ENCODE assay signal across 8 cellular contexts in genomic region chrX:149939271-149940014, GRCh38. TPM values are rescaled to one million over a fixed set of nuclear protein-coding genes. Genes with fewer than 3 reads are reported as not detected.
DNase-seq lines count a peak whose midpoint lies in the region; ATAC-seq and TF ChIP-seq lines count a peak whose summit lies in the region.

No MANE protein-coding gene starts in this region.

- H3K9me1 ChIP-seq in IMR-90 (ENCODE audit: insufficient read depth, low read length) = no peaks in the 10 kb centered on the region

- peak overlapping the region; percentile 77 for H3K4me2 ChIP-seq in IMR-90 (ENCODE audit: low read depth, low read length)
- peak overlapping the region; percentile 82 for H3K4me2 ChIP-seq in OCI-LY3 (ENCODE audit: low read length)

- no peaks in the 10 kb centered on the region; a peak in 1 of 4 replicates for H3K79me1 ChIP-seq in IMR-90 (ENCODE audit: low read depth in 1 of 2, low read length in 2 of 2)

- peak overlapping the region; percentile 90 for H2BK5ac ChIP-seq in IMR-90 (ENCODE audit: low read depth, low read length, poor library complexity, severe bottlenecking)

- CTCF ChIA-PET in IMR-90 (lab: Yijun Ruan, JAX) = interaction anchor here (1.1 kb wide), 1 partner anchor 35 kb away, joined by 3 read pairs; no protein-coding TSS in a partner anchor

- WGBS in IMR-90 (ENCODE audit: extremely low coverage in 2 of 2, insufficient read length in 1 of 2), 2 experiments = 42% methylated on average over 10 of the region's 48 CpGs; no CpG with 5 or more reads in 1 of the 2 experiments

- H3K14ac ChIP-seq in IMR-90 (replicated peaks; ENCODE audit: low read depth, low read length) = peak overlapping the region; percentile 78; the same call in 1 of the 2 replicates

- H2BK15ac ChIP-seq in IMR-90 (ENCODE audit: low read depth, low read length) = no peak overlapping the region

- POLR2A ChIA-PET in IMR-90 (lab: Charles Lee; ENCODE audit: unreplicated experiment) = no interaction called here

- ATAC-seq in GM21360 (IDR thresholded peaks at IDR 0.05; ENCODE audit: unreplicated experiment) = peak; percentile 12
- ATAC-seq in IMR-90 (ENCODE audit: low read depth) = peak; percentile 36

- H3K36me3 ChIP-seq in IMR-90 (ENCODE audit: control insufficient read depth, insufficient read depth, low read length) (peaks cover 2% of the 10 kb centered on the region; the same call in 1 of the 2 replicates), OCI-LY3 (replicated peaks; ENCODE audit: low read depth, low read length) (no peaks in the 10 kb centered on the region)

- H3K9me3 ChIP-seq in IMR-90 (ENCODE audit: control insufficient read depth, insufficient read depth, low read length) = no peaks in the 10 kb centered on the region
- H3K9me3 ChIP-seq in OCI-LY3 (ENCODE audit: insufficient read depth, low read length) = no peaks in the 10 kb centered on the region

- peak overlapping the region; percentile 90 for H3K27ac ChIP-seq in IMR-90 (ENCODE audit: insufficient read depth, low read length)
- H3K27ac ChIP-seq in OCI-LY3 (ENCODE audit: low read length) = peak overlapping the region; percentile 77

- H2AK9ac ChIP-seq in IMR-90 (replicated peaks; ENCODE audit: low read depth, low read length, poor library complexity) = peak overlapping the region; percentile 76

- peak overlapping the region; percentile 68 for H3K4me3 ChIP-seq in AG10803 (ENCODE audit: low read length)
- peak overlapping the region; percentile 71 for H3K4me3 ChIP-seq in IMR-90 (ENCODE audit: insufficient read depth, low read depth, low read length)
- peak overlapping the region; percentile 95 for H3K4me3 ChIP-seq in OCI-LY3 (ENCODE audit: low read length)
- peak overlapping the region; percentile 60 for H3K4me3 ChIP-seq in epithelial cell of proximal tubule (ENCODE audit: low read depth, low read length)

- H4K91ac ChIP-seq in IMR-90 (ENCODE audit: insufficient read depth, low read depth, low read length) = peak overlapping the region; percentile 83

- H3K23ac ChIP-seq in IMR-90 (ENCODE audit: low read depth, low read length) = no peak overlapping the region

- dilution Hi-C loops in IMR-90 (cut with HindIII; ENCODE audit: low sequenced_read_pairs, unreplicated experiment) = no loop called here

- H2BK20ac ChIP-seq in IMR-90 (ENCODE audit: low read depth, low read length) = no peak overlapping the region

- peak overlapping the region; percentile 62 for H2BK120ac ChIP-seq in IMR-90 (ENCODE audit: low read depth, low read length)

- H3K9ac ChIP-seq in IMR-90 (ENCODE audit: low read depth, low read length) (peak overlapping the region; percentile 80), OCI-LY3 (ENCODE audit: low read length) (peak overlapping the region; percentile 79)

- no peak overlapping the region for H3K56ac ChIP-seq in IMR-90 (ENCODE audit: extremely low read depth, insufficient read depth, low read length)

- no peak for TF ChIP-seq RAD21 in IMR-90 (IDR thresholded peaks at IDR 0.05; ENCODE audit: low read length)

- in situ Hi-C loops in IMR-90 (cut with MboI; ENCODE audit: low sequenced_read_pairs) = no loop called here

- no peaks in the 10 kb centered on the region for H3K4me1 ChIP-seq in IMR-90 (ENCODE audit: control insufficient read depth, insufficient read depth, low read length)
- peaks cover 10% of the 10 kb centered on the region for H3K4me1 ChIP-seq in OCI-LY3 (ENCODE audit: low read length)

- H4K8ac ChIP-seq in IMR-90 (ENCODE audit: low read depth in 2 of 2, low read length in 2 of 2) = peak overlapping the region in 1 of 2 experiments; percentile 79; a peak in 1 of 4 replicates

- DNase-seq in AG10803 (ENCODE audit: low read depth) (peak; percentile 91), IMR-90 (peak; percentile 87), activated T-cell treated with anti-CD3 and anti-CD28 coated beads for 4 hours (peak; percentile 82), epithelial cell of proximal tubule (ENCODE audit: low read depth) (peak; percentile 31), mucosa of gallbladder (ENCODE audit: low spot score) (peak; percentile 95)
- DNase-seq in stimulated activated CD8-positive, alpha-beta memory T cell treated with anti-CD3 and anti-CD28 coated beads, Interleukin-2, amount 100 ng/mL, for 48 hours (ENCODE audit: low read depth in 2 of 2) = peak; percentile 76 to 81

- H3K4ac ChIP-seq in IMR-90 (ENCODE audit: low read depth, low read length) = peak overlapping the region; percentile 89

- H4K20me1 ChIP-seq in IMR-90 (ENCODE audit: insufficient read depth, low read length) (no peaks in the 10 kb centered on the region), OCI-LY3 (ENCODE audit: insufficient read depth, low read length) (no peaks in the 10 kb centered on the region)

- peak; percentile 82 for TF ChIP-seq POLR2A in IMR-90 (IDR thresholded peaks at IDR 0.05; ENCODE audit: low read depth, low read length)

- peak overlapping the region; percentile 39; the same call in 1 of the 2 replicates for H3K18ac ChIP-seq in IMR-90 (ENCODE audit: low read depth, low read length)

- intact Hi-C loops in IMR-90 (cut with micrococcal nuclease) = loop anchor here (10.0 kb wide), 1 partner anchor 1045 kb away; the partner anchor contains the start of gene HMGB3

- H2AFZ ChIP-seq in IMR-90 (replicated peaks; ENCODE audit: low read length, poor library complexity) (peak overlapping the region; percentile 89), OCI-LY3 (ENCODE audit: low read depth, low read length) (no peak overlapping the region)

- no peak overlapping the region for H2AK5ac ChIP-seq in IMR-90 (ENCODE audit: low read depth, low read length)

- BruUV-seq in IMR-90 (replicated peaks; lab: Mats Ljungman, UMichigan) = no TSS peak

- peaks cover 11% of the 10 kb centered on the region for H3K79me2 ChIP-seq in OCI-LY3 (ENCODE audit: low read length)

- TF ChIP-seq CTCF in AG10803 (conservative IDR thresholded peaks at IDR 0.05; ENCODE audit: low read length) (no peak), IMR-90 (conservative IDR thresholded peaks at IDR 0.05; ENCODE audit: low read depth, low read length) (no peak), OCI-LY3 (IDR thresholded peaks at IDR 0.05; ENCODE audit: low read depth, low read length) (no peak), epithelial cell of proximal tubule (conservative IDR thresholded peaks at IDR 0.05; ENCODE audit: low read depth, low read length) (no peak)

- no peak overlapping the region; the same call in 1 of the 2 replicates for H4K5ac ChIP-seq in IMR-90 (ENCODE audit: low read depth, low read length)

- no peaks in the 10 kb centered on the region for H3K27me3 ChIP-seq in IMR-90 (ENCODE audit: control insufficient read depth, insufficient read depth, low read length)
- no peaks in the 10 kb centered on the region for H3K27me3 ChIP-seq in OCI-LY3 (ENCODE audit: low read depth, low read length)

TF ChIP-seq in IMR-90, 13 proteins besides CTCF, POLR2A, EP300 and RAD21:
- TF ChIP-seq SMC3 (IDR thresholded peaks at IDR 0.05; ENCODE audit: low read depth, low read length) (no peak), USF2 (IDR thresholded peaks at IDR 0.05; ENCODE audit: low read depth, low read length) (no peak), MAFK (IDR thresholded peaks at IDR 0.05; ENCODE audit: low read depth, low read length) (no peak), NFE2L2 (IDR thresholded peaks at IDR 0.05; ENCODE audit: low read depth, low read length) (no peak), CEBPB (IDR thresholded peaks at IDR 0.05; ENCODE audit: low read depth, low read length) (no peak), RFX5 (IDR thresholded peaks at IDR 0.05; ENCODE audit: low read depth, low read length) (no peak), MXI1 (IDR thresholded peaks at IDR 0.05; ENCODE audit: borderline replicate concordance, low read depth, low read length) (no peak), FOS (IDR thresholded peaks at IDR 0.05; ENCODE audit: low read depth, low read length) (no peak), RCOR1 (IDR thresholded peaks at IDR 0.05; ENCODE audit: insufficient replicate concordance, low read length) (no peak), BHLHE40 (IDR thresholded peaks at IDR 0.05; ENCODE audit: low read depth, low read length) (no peak), CHD1 (IDR thresholded peaks at IDR 0.05; ENCODE audit: low read depth, low read length) (no peak)
- TF ChIP-seq, protein P1, sequence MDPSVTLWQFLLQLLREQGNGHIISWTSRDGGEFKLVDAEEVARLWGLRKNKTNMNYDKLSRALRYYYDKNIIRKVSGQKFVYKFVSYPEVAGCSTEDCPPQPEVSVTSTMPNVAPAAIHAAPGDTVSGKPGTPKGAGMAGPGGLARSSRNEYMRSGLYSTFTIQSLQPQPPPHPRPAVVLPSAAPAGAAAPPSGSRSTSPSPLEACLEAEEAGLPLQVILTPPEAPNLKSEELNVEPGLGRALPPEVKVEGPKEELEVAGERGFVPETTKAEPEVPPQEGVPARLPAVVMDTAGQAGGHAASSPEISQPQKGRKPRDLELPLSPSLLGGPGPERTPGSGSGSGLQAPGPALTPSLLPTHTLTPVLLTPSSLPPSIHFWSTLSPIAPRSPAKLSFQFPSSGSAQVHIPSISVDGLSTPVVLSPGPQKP (IDR thresholded peaks at IDR 0.05; ENCODE audit: borderline replicate concordance, low read depth, low read length) = no peak

RNA-seq across cellular contexts. Expression of gene EOLA2, which starts 1.2 kb away (rescaled TPM):
- 22.5 and 23.7 TPM in 2 replicates for total RNA-seq in IMR-90 (2012; rRNA removed)
- polyA plus RNA-seq in IMR-90 (2012; rRNA removed) = 46.5 and 51.4 TPM in 2 replicates
- 24.4 and 37.3 TPM in 2 replicates for polyA plus RNA-seq in IMR-90 (2012; cell fraction: cytosol; rRNA removed)
- polyA plus RNA-seq in IMR-90 (2012; cell fraction: nucleus; rRNA removed; ENCODE audit: low replicate concordance) = 40.1 and 107 TPM in 2 replicates
- total RNA-seq in epithelial cell of proximal tubule = 18.7 and 24.4 TPM in 2 replicates
- total RNA-seq in mucosa of gallbladder = 30.2 TPM

RNA-seq across cellular contexts. Expression of gene HSFX4, which starts 10.1 kb away (rescaled TPM):
- total RNA-seq in IMR-90 (2012; rRNA removed) = not detected in 2 replicates
- not detected in 2 replicates for polyA plus RNA-seq in IMR-90 (2012; rRNA removed)
- polyA plus RNA-seq in IMR-90 (2012; cell fraction: cytosol; rRNA removed) = not detected in 2 replicates
- not detected in 2 replicates for polyA plus RNA-seq in IMR-90 (2012; cell fraction: nucleus; rRNA removed; ENCODE audit: low replicate concordance)
- total RNA-seq in epithelial cell of proximal tubule = not detected in 2 replicates
- not detected for total RNA-seq in mucosa of gallbladder

RNA-seq across cellular contexts. Expression of gene MAGEA8, which starts 58.5 kb away (rescaled TPM):
- total RNA-seq in IMR-90 (2012; rRNA removed) = not detected in 2 replicates
- not detected in 2 replicates for polyA plus RNA-seq in IMR-90 (2012; rRNA removed)
- polyA plus RNA-seq in IMR-90 (2012; cell fraction: cytosol; rRNA removed) = not detected in 2 replicates
- polyA plus RNA-seq in IMR-90 (2012; cell fraction: nucleus; rRNA removed; ENCODE audit: low replicate concordance) = not detected in 2 replicates
- total RNA-seq in epithelial cell of proximal tubule = not detected in 2 replicates
- total RNA-seq in mucosa of gallbladder = not detected

Comparison
In these comparisons a context has a peak if more than half of its experiments do, and no peak if none do; other contexts are left out.
1. Peak in every context shown above with its lines: DNase-seq, ATAC-seq, H3K4me3 ChIP-seq and H3K27ac ChIP-seq.
2. DNase-seq: peak in every context shown above with its lines; median percentile 95 in mucosa of gallbladder; 91 in AG10803; 87 in IMR-90; 82 in activated T-cell treated with anti-CD3 and anti-CD28 coated beads for 4 hours; 78 in stimulated activated CD8-positive, alpha-beta memory T cell treated with anti-CD3 and anti-CD28 coated beads, Interleukin-2, amount 100 ng/mL, for 48 hours; 31 in epithelial cell of proximal tubule.